Comparison of ENCODE assay signal across 19 cellular contexts in the genomic region with DNA sequence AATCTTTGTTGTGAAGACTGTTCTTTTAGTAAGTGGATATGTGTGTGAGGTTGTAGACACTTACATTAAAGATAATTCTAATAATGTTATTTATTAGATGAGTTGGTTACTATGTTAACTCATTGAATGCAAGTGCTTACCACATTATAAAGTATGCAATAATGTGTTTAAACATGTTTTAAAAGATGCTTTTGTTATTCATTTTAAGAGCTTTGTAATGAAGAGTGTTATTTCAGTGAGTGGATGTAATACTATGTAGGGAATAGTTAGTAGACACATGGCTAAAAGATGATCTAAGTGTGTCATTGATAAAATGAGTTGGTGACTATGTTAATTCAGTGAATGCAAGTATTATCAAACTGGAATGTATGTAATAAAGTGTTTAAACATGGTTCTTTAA.
DNase-seq lines count a peak whose midpoint lies in the region; ATAC-seq, FAIRE-seq and TF ChIP-seq lines count a peak whose summit lies in the region.
"Had no signal": no experiment of that assay in that cellular context is flagged by ENCODE, and none has a peak within 500 bp of the region (broad histone marks: within the 10 kb centered on the region; RNA-seq: fewer than 3 reads in every experiment).

No MANE protein-coding gene starts in this region.

- H3K4me2 ChIP-seq in keratinocyte (ENCODE audit: control insufficient read depth, extremely low read depth, insufficient read depth, low read depth, low read length), result no peak overlapping the region
- H3K4me2 ChIP-seq: SK-N-SH had no signal

- FAIRE-seq in keratinocyte (lab: Jason Lieb, UNC) (no peak), GM12892 (lab: Jason Lieb, UNC) (no peak)

- no peaks in the 10 kb centered on the region for H3K79me2 ChIP-seq in keratinocyte (ENCODE audit: control insufficient read depth, insufficient read depth, low read length)

- H3K36me3 ChIP-seq in SK-N-MC (ENCODE audit: insufficient read depth, low read length) (peaks cover 20% of the 10 kb centered on the region), keratinocyte (ENCODE audit: control insufficient read depth in 2 of 2, extremely low read depth in 1 of 2, insufficient read depth in 2 of 2, low read length in 2 of 2) (no peaks in the 10 kb centered on the region)
- H3K36me3 ChIP-seq: BLaER1 had no signal

- H3K9ac ChIP-seq in SK-N-MC (ENCODE audit: insufficient read length) (no peak overlapping the region), keratinocyte (ENCODE audit: control insufficient read depth, extremely low read depth, insufficient read depth, low read length) (no peak overlapping the region)
- H3K9ac ChIP-seq: BLaER1, SK-N-SH had no signal

- TF ChIP-seq POLR2A in GM12892 (IDR thresholded peaks at IDR 0.05; ENCODE audit: low read depth, low read length), result no peak

- no peak for TF ChIP-seq CTCF in keratinocyte (optimal IDR thresholded peaks at IDR 0.05 in 1 of 3, IDR thresholded peaks at IDR 0.05 in 1 of 3, conservative IDR thresholded peaks at IDR 0.05 in 1 of 3; ENCODE audit: extremely low read depth in 1 of 3, insufficient read depth in 2 of 3, low read length in 3 of 3)

- ATAC-seq in GM18858 (IDR thresholded peaks at IDR 0.05; ENCODE audit: unreplicated experiment), result peak; percentile 5
- ATAC-seq in HG03432 (IDR thresholded peaks at IDR 0.05; ENCODE audit: unreplicated experiment), result peak; percentile 2
- ATAC-seq in HG03039 (IDR thresholded peaks at IDR 0.05; ENCODE audit: unreplicated experiment), result no peak

- H3K9me3 ChIP-seq in SK-N-MC (ENCODE audit: low read depth, low read length), result peaks cover 8% of the 10 kb centered on the region; the same call in 1 of the 2 replicates
- no peaks in the 10 kb centered on the region for H3K9me3 ChIP-seq in keratinocyte (ENCODE audit: control insufficient read depth, low read depth, low read length)
- H3K9me3 ChIP-seq: BLaER1, SK-N-SH had no signal

- H4K20me1 ChIP-seq in keratinocyte (ENCODE audit: control insufficient read depth, extremely low read depth, insufficient read depth, low read length), result no peaks in the 10 kb centered on the region
- H4K20me1 ChIP-seq: BLaER1 had no signal

- no peaks in the 10 kb centered on the region for H3K27me3 ChIP-seq in keratinocyte (ENCODE audit: control insufficient read depth, extremely low read depth, insufficient read depth, low read length)
- H3K27me3 ChIP-seq: BLaER1 had no signal

- no peak overlapping the region for H2AFZ ChIP-seq in keratinocyte (ENCODE audit: control insufficient read depth, low read length)

- no peak overlapping the region for H3K4me3 ChIP-seq in SK-N-MC
- H3K4me3 ChIP-seq in keratinocyte (ENCODE audit: control insufficient read depth in 2 of 3, extremely low read depth in 1 of 3, insufficient read depth in 2 of 3, low read depth in 1 of 3, low read length in 3 of 3), result no peak overlapping the region
- H3K4me3 ChIP-seq: BLaER1 had no signal

- DNase-seq in SK-N-MC (ENCODE audit: low read depth, low spot score) (no peak), keratinocyte (ENCODE audit: low read depth, low spot score) (no peak), GM12892 (ENCODE audit: insufficient read length) (no peak), medulla oblongata (ENCODE audit: extremely low spot score) (no peak)
- DNase-seq: DND-41, GOT3, HCEC 1CT, MV-4-11, NCI-H1105 treated with DMSO at 0.1 percent for 48 hours, NCI-H2081, NCI-H446, NCI-H526, RPMI8226, SHP77 treated with DMSO at 0.1 percent for 48 hours, SK-N-SH had no signal

- dilution Hi-C loops in keratinocyte (cut with MboI; ENCODE audit: extremely low pct_ligation_motif_present, low sequenced_read_pairs), result no loop called here

- no peaks in the 10 kb centered on the region for H3K9me1 ChIP-seq in keratinocyte (ENCODE audit: control insufficient read depth, extremely low read depth, insufficient read depth, low read length)

- peaks cover 10% of the 10 kb centered on the region for H3K4me1 ChIP-seq in keratinocyte (ENCODE audit: control insufficient read depth, extremely low read depth, insufficient read depth, low read length)

- H3K27ac ChIP-seq in SK-N-MC, result peak overlapping the region; percentile 93
- peak overlapping the region; percentile 30 for H3K27ac ChIP-seq in keratinocyte (ENCODE audit: control insufficient read depth, insufficient read depth, low read length)
- H3K27ac ChIP-seq: BLaER1 had no signal
